Comparison of ENCODE assay signal across 24 cellular contexts in the genomic region with DNA sequence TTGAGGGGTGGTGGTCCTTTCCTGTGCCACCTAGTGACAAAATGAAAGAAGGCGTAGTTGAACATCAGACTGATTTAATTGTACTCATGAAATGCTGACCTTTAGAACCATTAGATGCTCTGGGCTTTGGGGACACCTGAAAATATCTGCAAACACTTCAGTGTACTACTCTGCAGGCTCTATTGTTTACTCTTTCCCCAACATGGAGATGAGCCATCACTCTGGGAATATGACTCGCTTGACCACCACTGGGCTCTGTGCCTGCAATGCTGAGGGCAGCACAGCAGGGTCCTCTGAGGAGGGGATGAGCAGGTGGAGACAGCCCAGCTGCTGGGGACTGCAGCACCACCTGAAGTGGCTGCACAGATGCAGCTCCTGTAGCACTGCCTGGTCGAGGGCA.
DNase-seq lines count a peak whose midpoint lies in the region; ATAC-seq and TF ChIP-seq lines count a peak whose summit lies in the region.
"Had no signal": no experiment of that assay in that cellular context is flagged by ENCODE, and none has a peak within 500 bp of the region (broad histone marks: within the 10 kb centered on the region; RNA-seq: fewer than 3 reads in every experiment).

No MANE protein-coding gene starts in this region.

- no peaks in the 10 kb centered on the region for H3K9me2 ChIP-seq in GM23248 (ENCODE audit: insufficient read depth)

- BruUV-seq in Caco-2 (replicated peaks; lab: Mats Ljungman, UMichigan) = no TSS peak

- no peak for ATAC-seq in stimulated activated naive B cell treated with anti-CD40 and anti-IgM and Interleukin-4, amounts not matched to agents 10 μg/mL and 1 μg/mL and 100 μg/mL, for 72 hours (replicated peaks)
- ATAC-seq: effector memory CD8-positive, alpha-beta T cell; esophagus mucosa; foreskin keratinocyte; HepG2 had no signal

- no peaks in the 10 kb centered on the region for H3K27me3 Mint-ChIP-seq in stimulated activated naive B cell treated with anti-CD40 and anti-IgM and Interleukin-4, amounts not matched to agents 10 μg/mL and 1 μg/mL and 100 μg/mL, for 72 hours
- H3K27me3 Mint-ChIP-seq in Caco-2 (ENCODE audit: insufficient read depth, unreplicated experiment) = peaks cover 5% of the 10 kb centered on the region

- H3F3A ChIP-seq in GM23248 (ENCODE audit: insufficient read depth) = no peaks in the 10 kb centered on the region

- H3K36me3 Mint-ChIP-seq in stimulated activated naive B cell treated with anti-CD40 and anti-IgM and Interleukin-4, amounts not matched to agents 10 μg/mL and 1 μg/mL and 100 μg/mL, for 72 hours = no peaks in the 10 kb centered on the region
- no peaks in the 10 kb centered on the region for H3K36me3 Mint-ChIP-seq in Caco-2 (ENCODE audit: insufficient read depth, unreplicated experiment)
- H3K36me3 Mint-ChIP-seq: brain had no signal

- H2AFZ ChIP-seq in GM23248 = no peak overlapping the region

- POLR2A ChIA-PET in Caco-2 (lab: Charles Lee) = no interaction called here

- H3K4me1 Mint-ChIP-seq in stimulated activated naive B cell treated with anti-CD40 and anti-IgM and Interleukin-4, amounts not matched to agents 10 μg/mL and 1 μg/mL and 100 μg/mL, for 72 hours = no peaks in the 10 kb centered on the region
- H3K4me1 Mint-ChIP-seq in Caco-2 (ENCODE audit: low read depth, unreplicated experiment) = no peaks in the 10 kb centered on the region

- H3K9me3 Mint-ChIP-seq in stimulated activated naive B cell treated with anti-CD40 and anti-IgM and Interleukin-4, amounts not matched to agents 10 μg/mL and 1 μg/mL and 100 μg/mL, for 72 hours = peaks cover 10 to 18% of the 10 kb centered on the region in 2 donors
- H3K9me3 Mint-ChIP-seq in Caco-2 (ENCODE audit: unreplicated experiment) = peaks cover 32% of the 10 kb centered on the region

- H3K27ac ChIP-seq in SJCRH30 (no peak overlapping the region), GM23248 (no peak overlapping the region)
- H3K27ac ChIP-seq: foreskin keratinocyte, RWPE1, sigmoid colon had no signal

- H3K9ac ChIP-seq in GM23248 = no peak overlapping the region

- no peak overlapping the region for H3K4me3 Mint-ChIP-seq in stimulated activated naive B cell treated with anti-CD40 and anti-IgM and Interleukin-4, amounts not matched to agents 10 μg/mL and 1 μg/mL and 100 μg/mL, for 72 hours
- H3K4me3 Mint-ChIP-seq in Caco-2 (ENCODE audit: unreplicated experiment) = no peak overlapping the region
- H3K4me3 Mint-ChIP-seq: brain; effector memory CD8-positive, alpha-beta T cell had no signal

- no peaks in the 10 kb centered on the region for H3K4me1 ChIP-seq in SJCRH30
- no peaks in the 10 kb centered on the region for H3K4me1 ChIP-seq in Caco-2
- no peaks in the 10 kb centered on the region for H3K4me1 ChIP-seq in GM23248 (ENCODE audit: insufficient read depth)
- H3K4me1 ChIP-seq: foreskin keratinocyte, sigmoid colon had no signal

- H3K4me2 ChIP-seq in GM23248 (ENCODE audit: unreplicated experiment) = no peak overlapping the region

- H3K9me3 ChIP-seq in SJCRH30 (replicated peaks) = no peaks in the 10 kb centered on the region
- 0 out of 2 replicates have a peak, but pooled peaks cover 6% of the 10 kb centered on the region for H3K9me3 ChIP-seq in Caco-2
- no peaks in the 10 kb centered on the region for H3K9me3 ChIP-seq in GM23248 (ENCODE audit: low read depth)

- no peaks in the 10 kb centered on the region for H3K79me2 ChIP-seq in GM23248 (ENCODE audit: insufficient read depth)

- intact Hi-C loops in Caco-2 (cut with micrococcal nuclease; ENCODE audit: unreplicated experiment) = no loop called here

- H3K27ac Mint-ChIP-seq in stimulated activated naive B cell treated with anti-CD40 and anti-IgM and Interleukin-4, amounts not matched to agents 10 μg/mL and 1 μg/mL and 100 μg/mL, for 72 hours = no peak overlapping the region
- no peak overlapping the region for H3K27ac Mint-ChIP-seq in Caco-2 (ENCODE audit: unreplicated experiment)
- H3K27ac Mint-ChIP-seq: brain; effector memory CD8-positive, alpha-beta T cell; progenitor cell of endocrine pancreas had no signal

- H3K27me3 ChIP-seq in SJCRH30 (no peaks in the 10 kb centered on the region), Caco-2 (replicated peaks; ENCODE audit: control insufficient read depth, insufficient read depth, low read length) (no peaks in the 10 kb centered on the region), GM23248 (replicated peaks; ENCODE audit: insufficient read depth) (no peaks in the 10 kb centered on the region)
- H3K27me3 ChIP-seq: foreskin keratinocyte, sigmoid colon had no signal

- no peaks in the 10 kb centered on the region for H3K36me3 ChIP-seq in SJCRH30
- H3K36me3 ChIP-seq in Caco-2 (ENCODE audit: control insufficient read depth, insufficient read depth, low read length) = no peaks in the 10 kb centered on the region
- no peaks in the 10 kb centered on the region for H3K36me3 ChIP-seq in GM23248 (ENCODE audit: low read depth)
- H3K36me3 ChIP-seq: sigmoid colon had no signal

- in situ Hi-C loops in GM23248 (cut with MboI) = no loop called here

- WGBS in GM23248 (ENCODE audit: low coverage in 1 of 2, low lambda C conversion rate in 2 of 2, missing lambda C conversion rate in 2 of 2), 2 experiments = 11 to 14% methylated on average over 3 of the region's 3 CpGs

- TF ChIP-seq CTCF in Caco-2 (IDR thresholded peaks at IDR 0.05; ENCODE audit: insufficient read depth in 1 of 2, low read depth in 1 of 2, low read length in 1 of 2, severe bottlenecking in 1 of 2, unreplicated experiment in 1 of 2) = no peak

- H3K4me3 ChIP-seq in SJCRH30 (no peak overlapping the region), Caco-2 (ENCODE audit: low read depth, low read length) (no peak overlapping the region), GM23248 (no peak overlapping the region)
- H3K4me3 ChIP-seq: sigmoid colon had no signal

- H4K20me1 ChIP-seq in GM23248 (ENCODE audit: insufficient read depth) = no peaks in the 10 kb centered on the region

- CTCF ChIA-PET in Caco-2 (lab: Charles Lee) = no interaction called here

- DNase-seq in COR-L47 (lab: John Stamatoyannopoulos, UW) = peak; percentile 89
- peak; percentile 98 for DNase-seq in NCI-H1092 treated with DMSO at 0.1 percent for 48 hours (lab: John Stamatoyannopoulos, UW)
- DNase-seq in NCI-H345 treated with DMSO at 0.1 percent for 48 hours (lab: John Stamatoyannopoulos, UW; ENCODE audit: unreplicated experiment) = peak; percentile 74
- DNase-seq in SJCRH30 = peak; percentile 13
- no peak for DNase-seq in stimulated activated naive B cell treated with anti-CD40 and anti-IgM and Interleukin-4, amounts not matched to agents 10 μg/mL and 1 μg/mL and 100 μg/mL, for 72 hours
- DNase-seq in Caco-2 = no peak
- no peak for DNase-seq in GM23248
- no peak for DNase-seq in putamen (ENCODE audit: low spot score)
- DNase-seq: ACHN; activated CD4-positive, alpha-beta T cell treated with anti-CD3 and anti-CD28 coated beads for 48 hours; activated naive CD4-positive, alpha-beta T cell; activated T-cell treated with anti-CD3 and anti-CD28 coated beads, Interleukin-2, amount 50 U/mL, for 48 hours; C1 segment of cervical spinal cord; effector memory CD8-positive, alpha-beta T cell; foreskin keratinocyte; GDM1; mammary epithelial cell; NCI-H446 treated with DMSO at 0.1 percent for 48 hours; sigmoid colon had no signal

Comparison
In these comparisons a context has a peak if more than half of its experiments do, and no peak if none do; other contexts are left out.
1. DNase-seq: peak in COR-L47 (single experiment), NCI-H1092 treated with DMSO at 0.1 percent for 48 hours (single experiment), NCI-H345 treated with DMSO at 0.1 percent for 48 hours (single experiment) and SJCRH30 (2 of 2); none in stimulated activated naive B cell treated with anti-CD40 and anti-IgM and Interleukin-4, amounts not matched to agents 10 μg/mL and 1 μg/mL and 100 μg/mL, for 72 hours (single experiment), Caco-2 (0 of 2), GM23248 (single experiment) and putamen (single experiment).